21 cellular contexts compared by ENCODE assay signal in the genomic region with DNA sequence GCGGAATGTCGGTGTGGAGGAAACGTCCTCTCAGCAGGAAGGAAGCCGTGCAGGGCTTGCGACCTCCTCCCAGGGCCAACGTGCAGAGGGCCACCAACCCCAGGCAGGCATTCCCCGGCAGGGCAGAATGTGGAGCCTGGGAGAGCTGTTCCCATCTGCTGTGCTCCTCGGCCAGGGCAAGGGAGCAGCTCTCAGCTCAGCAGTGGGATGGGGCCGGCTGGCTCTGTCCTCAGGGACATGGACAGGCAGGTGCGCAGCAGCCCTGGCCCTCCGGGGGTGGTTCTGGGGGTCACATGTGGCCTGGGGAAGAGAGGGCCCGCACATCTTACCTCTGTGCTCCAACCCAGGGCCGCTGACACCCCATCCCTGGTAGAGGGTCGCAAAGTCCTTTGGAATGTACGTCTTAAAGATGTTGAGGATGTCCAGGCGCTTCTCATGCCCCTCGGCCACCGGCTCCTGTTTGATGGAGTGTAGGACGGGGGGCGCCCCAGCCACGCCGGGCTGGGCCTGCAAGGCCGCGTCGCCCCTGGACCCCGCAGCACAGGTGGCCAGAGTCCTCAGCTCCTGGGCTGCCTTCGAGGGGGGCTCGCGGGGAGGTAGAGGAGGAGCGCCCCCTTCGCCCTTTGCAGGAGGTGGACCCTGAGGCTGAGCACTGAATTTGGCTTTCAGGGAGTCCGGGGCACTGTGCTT.
DNase-seq lines count a peak whose midpoint lies in the region; ATAC-seq and TF ChIP-seq lines count a peak whose summit lies in the region.
"Had no signal": no experiment of that assay in that cellular context is flagged by ENCODE, and none has a peak within 500 bp of the region (broad histone marks: within the 10 kb centered on the region; RNA-seq: fewer than 3 reads in every experiment).

No MANE protein-coding gene starts in this region.

- peaks cover 5% of the 10 kb centered on the region for H3F3A ChIP-seq in MM.1S (ENCODE audit: insufficient read depth, low read length)

- no peak overlapping the region for H4K91ac ChIP-seq in neuronal stem cell (ENCODE audit: low read depth, low read length, poor library complexity)

- H2BK12ac ChIP-seq in neuronal stem cell (ENCODE audit: low read length), result peak overlapping the region; percentile 46

- peaks cover 34% of the 10 kb centered on the region for H3K9me3 Mint-ChIP-seq in glutamatergic neuron (ENCODE audit: unreplicated experiment)
- peaks cover 9% of the 10 kb centered on the region for H3K9me3 Mint-ChIP-seq in activated T-helper 1 cell treated with anti-CD3 and anti-CD28 coated beads, Interleukin-12 subunit alpha, Interleukin-12 subunit beta, Interleukin-2, Interleukin-4 antibody, amounts not matched to agents 30 ng/mL and 10 ng/mL and 1 ng/mL, durations not matched to agents 14 hours and 24 hours and 36 hours

- no peak overlapping the region for H3K4me2 ChIP-seq in neuronal stem cell (ENCODE audit: insufficient read depth, low read length, poor library complexity, severe bottlenecking)
- H3K4me2 ChIP-seq in MM.1S (ENCODE audit: low read depth, low read length), result no peak overlapping the region
- H3K4me2 ChIP-seq: PC-9 had no signal

- H3K23ac ChIP-seq in neuronal stem cell (ENCODE audit: low read depth, low read length, poor library complexity), result peak overlapping the region; percentile 94

- H3K27me3 ChIP-seq in neuronal stem cell (ENCODE audit: control insufficient read depth in 3 of 3, insufficient read depth in 3 of 3, low read depth in 1 of 3, low read length in 3 of 3) (no peaks in the 10 kb centered on the region), MM.1S (replicated peaks; ENCODE audit: insufficient read depth, low read length) (no peaks in the 10 kb centered on the region)
- H3K27me3 ChIP-seq: MG63, SJSA1 had no signal

- no peak overlapping the region for H2BK15ac ChIP-seq in neuronal stem cell (ENCODE audit: low read length)

- H3K79me2 ChIP-seq in MM.1S (ENCODE audit: low read length), result no peaks in the 10 kb centered on the region

- H3K18ac ChIP-seq in neuronal stem cell (ENCODE audit: low read length), result peak overlapping the region; percentile 15

- H3K4me1 ChIP-seq in neuronal stem cell (ENCODE audit: control insufficient read depth in 2 of 2, insufficient read depth in 1 of 2, low read depth in 1 of 2, low read length in 2 of 2), result peaks cover 0 to 5% of the 10 kb centered on the region in 2 donors
- H3K4me1 ChIP-seq in MM.1S (ENCODE audit: low read length), result peaks cover 17% of the 10 kb centered on the region
- H3K4me1 ChIP-seq: SJSA1 had no signal

- peaks cover 22% of the 10 kb centered on the region for H3K79me1 ChIP-seq in neuronal stem cell (ENCODE audit: low read depth, low read length)

- no peak overlapping the region for H3K27ac Mint-ChIP-seq in glutamatergic neuron (ENCODE audit: unreplicated experiment)
- no peak overlapping the region for H3K27ac Mint-ChIP-seq in activated T-helper 1 cell treated with anti-CD3 and anti-CD28 coated beads, Interleukin-12 subunit alpha, Interleukin-12 subunit beta, Interleukin-2, Interleukin-4 antibody, amounts not matched to agents 30 ng/mL and 10 ng/mL and 1 ng/mL, durations not matched to agents 14 hours and 24 hours and 36 hours

- H3K4me1 Mint-ChIP-seq in glutamatergic neuron (ENCODE audit: low read depth, unreplicated experiment), result peaks cover 22% of the 10 kb centered on the region
- peaks cover 36% of the 10 kb centered on the region for H3K4me1 Mint-ChIP-seq in activated T-helper 1 cell treated with anti-CD3 and anti-CD28 coated beads, Interleukin-12 subunit alpha, Interleukin-12 subunit beta, Interleukin-2, Interleukin-4 antibody, amounts not matched to agents 30 ng/mL and 10 ng/mL and 1 ng/mL, durations not matched to agents 14 hours and 24 hours and 36 hours (ENCODE audit: low read depth)

- H4K8ac ChIP-seq in neuronal stem cell (ENCODE audit: low read depth, low read length), result no peak overlapping the region

- no peak overlapping the region for H3K4ac ChIP-seq in neuronal stem cell (ENCODE audit: low read length)

- H2AFZ ChIP-seq in neuronal stem cell (ENCODE audit: low read length) (no peak overlapping the region), MM.1S (ENCODE audit: low read length) (no peak overlapping the region)
- H2AFZ ChIP-seq: PC-9 had no signal

- H3K9me3 ChIP-seq in neuronal stem cell (replicated peaks in 1 of 2; ENCODE audit: control insufficient read depth in 2 of 2, insufficient read depth in 1 of 2, low read depth in 1 of 2, low read length in 2 of 2), result peaks cover 0 to 7% of the 10 kb centered on the region in 2 donors
- H3K9me3 ChIP-seq in MM.1S (replicated peaks; ENCODE audit: insufficient read depth, low read length), result no peaks in the 10 kb centered on the region
- H3K9me3 ChIP-seq: MG63, SJSA1 had no signal

- H3K36me3 Mint-ChIP-seq in glutamatergic neuron (ENCODE audit: unreplicated experiment), result peaks cover 11% of the 10 kb centered on the region
- H3K36me3 Mint-ChIP-seq in activated T-helper 1 cell treated with anti-CD3 and anti-CD28 coated beads, Interleukin-12 subunit alpha, Interleukin-12 subunit beta, Interleukin-2, Interleukin-4 antibody, amounts not matched to agents 30 ng/mL and 10 ng/mL and 1 ng/mL, durations not matched to agents 14 hours and 24 hours and 36 hours (ENCODE audit: low read depth), result peaks cover 2% of the 10 kb centered on the region

- H3K9ac ChIP-seq in neuronal stem cell (ENCODE audit: low read depth, low read length, poor library complexity) (peak overlapping the region; percentile 75), MM.1S (ENCODE audit: low read length) (no peak overlapping the region)

- no CpG with 5 or more reads among the region's 32 CpGs for WGBS in neuronal stem cell (ENCODE audit: extremely low coverage in 2 of 2, insufficient read length in 2 of 2, insufficient replicate concordance in 1 of 2), 2 donors

- DNase-seq in cardiac septum (ENCODE audit: low spot score), result peak; percentile 72
- no peak for DNase-seq in left cardiac atrium
- DNase-seq in glutamatergic neuron, result no peak
- DNase-seq in neuronal stem cell (ENCODE audit: low spot score), result no peak
- no peak for DNase-seq in MM.1S
- no peak for DNase-seq in activated T-helper 1 cell treated with anti-CD3 and anti-CD28 coated beads, Interleukin-12 subunit alpha, Interleukin-12 subunit beta, Interleukin-2, Interleukin-4 antibody, amounts not matched to agents 30 ng/mL and 10 ng/mL and 1 ng/mL, durations not matched to agents 14 hours and 24 hours and 36 hours (ENCODE audit: low spot score)
- DNase-seq in NCI-H774 (lab: John Stamatoyannopoulos, UW), result no peak
- DNase-seq: 8988T, ACHN, IMR-90, KG1, MG63, NCI-H2029 treated with DMSO at 0.1 percent for 48 hours, NCI-H446 treated with DMSO at 0.1 percent for 48 hours, NCI-H526, PC-9, Right ventricle myocardium superior, RPMI8226 had no signal

- intact Hi-C loops in cardiac septum (cut with DNase I) (no loop called here), left cardiac atrium (cut with DNase I) (no loop called here)
- intact Hi-C loops in activated T-helper 1 cell treated with anti-CD3 and anti-CD28 coated beads, Interleukin-12 subunit alpha, Interleukin-12 subunit beta, Interleukin-2, Interleukin-4 antibody, amounts not matched to agents 30 ng/mL and 10 ng/mL and 1 ng/mL, durations not matched to agents 14 hours and 24 hours and 36 hours (cut with micrococcal nuclease), result loop anchor here (5.0 to 10.0 kb wide), 2 partner anchors 1304 to 1881 kb away; partner anchors contain the start of gene CNDP2

- peak overlapping the region; percentile 34 for H3K4me3 Mint-ChIP-seq in glutamatergic neuron (ENCODE audit: unreplicated experiment)
- H3K4me3 Mint-ChIP-seq in activated T-helper 1 cell treated with anti-CD3 and anti-CD28 coated beads, Interleukin-12 subunit alpha, Interleukin-12 subunit beta, Interleukin-2, Interleukin-4 antibody, amounts not matched to agents 30 ng/mL and 10 ng/mL and 1 ng/mL, durations not matched to agents 14 hours and 24 hours and 36 hours, result no peak overlapping the region

- H4K20me1 ChIP-seq in MM.1S (ENCODE audit: insufficient read depth, low read length), result no peaks in the 10 kb centered on the region

- no peaks in the 10 kb centered on the region for H3K9me2 ChIP-seq in MM.1S (replicated peaks; ENCODE audit: insufficient read depth, low read length)

- H3K4me3 ChIP-seq in neuronal stem cell (ENCODE audit: low read length in 2 of 2) (no peak overlapping the region), MM.1S (ENCODE audit: low read length) (no peak overlapping the region)
- H3K4me3 ChIP-seq: MG63, PC-9, SJSA1 had no signal

- no peak overlapping the region for H3K14ac ChIP-seq in neuronal stem cell (ENCODE audit: low read length)

- no peak overlapping the region for H2BK120ac ChIP-seq in neuronal stem cell (ENCODE audit: low read depth, low read length)

- H2BK5ac ChIP-seq in neuronal stem cell (ENCODE audit: low read length), result peak overlapping the region; percentile 83

- no peak overlapping the region for H2AK5ac ChIP-seq in neuronal stem cell (ENCODE audit: low read depth, low read length)

- TF ChIP-seq CTCF in glutamatergic neuron (IDR thresholded peaks at IDR 0.05; ENCODE audit: partially characterized antibody, unreplicated experiment), result no peak
- TF ChIP-seq CTCF in MM.1S (IDR thresholded peaks at IDR 0.05; ENCODE audit: low read length), result no peak

- no peak overlapping the region for H3K27ac ChIP-seq in neuronal stem cell (replicated peaks; ENCODE audit: low read length)
- no peak overlapping the region for H3K27ac ChIP-seq in MM.1S (ENCODE audit: low read length)
- H3K27ac ChIP-seq: PC-9, SJSA1 had no signal

- H3K36me3 ChIP-seq in neuronal stem cell (replicated peaks in 1 of 2; ENCODE audit: control insufficient read depth in 2 of 2, insufficient read depth in 2 of 2, low read length in 2 of 2) (peaks cover 36 to 55% of the 10 kb centered on the region in 2 donors), MM.1S (replicated peaks; ENCODE audit: insufficient read depth, low read length) (no peaks in the 10 kb centered on the region)
- H3K36me3 ChIP-seq: MG63 had no signal

- ATAC-seq in left cardiac atrium (no peak), GM19324 (IDR thresholded peaks at IDR 0.05; ENCODE audit: low FRiP score, unreplicated experiment) (no peak)
- ATAC-seq: HCT116 had no signal

- peaks cover 21% of the 10 kb centered on the region for H3K27me3 Mint-ChIP-seq in glutamatergic neuron (ENCODE audit: unreplicated experiment)
- peaks cover 10% of the 10 kb centered on the region for H3K27me3 Mint-ChIP-seq in activated T-helper 1 cell treated with anti-CD3 and anti-CD28 coated beads, Interleukin-12 subunit alpha, Interleukin-12 subunit beta, Interleukin-2, Interleukin-4 antibody, amounts not matched to agents 30 ng/mL and 10 ng/mL and 1 ng/mL, durations not matched to agents 14 hours and 24 hours and 36 hours (ENCODE audit: insufficient read depth)
